9 cellular contexts compared by ENCODE assay signal in genomic region chr12:49108958-49109404, GRCh38. TPM values are rescaled to one million over a fixed set of nuclear protein-coding genes. Genes with fewer than 3 reads are reported as not detected.
DNase-seq lines count a peak whose midpoint lies in the region; ATAC-seq, FAIRE-seq and TF ChIP-seq lines count a peak whose summit lies in the region.
"Had no signal": no experiment of that assay in that cellular context is flagged by ENCODE, and none has a peak within 500 bp of the region (broad histone marks: within the 10 kb centered on the region; RNA-seq: fewer than 3 reads in every experiment).

No MANE protein-coding gene starts in this region.

- CTCF ChIA-PET in GM12878 (lab: Yijun Ruan, JAX) = interaction anchor here (0.7 to 10.9 kb wide), 15 partner anchors 10 to 206 kb away, joined by 3 to 118 read pairs (median 7); partner anchors contain the start of genes DHH, RHEBL1 and TUBA1B

- no peaks in the 10 kb centered on the region for H3K27me3 ChIP-seq in GM12878 (replicated peaks in 1 of 2; ENCODE audit: control insufficient read depth in 2 of 2, insufficient read depth in 2 of 2, low read length in 1 of 2)
- no peaks in the 10 kb centered on the region for H3K27me3 ChIP-seq in testis

- peaks cover 9% of the 10 kb centered on the region for H3K79me2 ChIP-seq in GM12878 (ENCODE audit: control insufficient read depth, insufficient read depth, low read length)

- intact Hi-C loops in GM12878 (cut with micrococcal nuclease; ENCODE audit: unreplicated experiment) = no loop called here
- intact Hi-C loops in testis (cut with DNase I; ENCODE audit: low total_unique reads) = no loop called here

- no peaks in the 10 kb centered on the region for H3K9me3 Mint-ChIP-seq in activated naive CD4-positive, alpha-beta T cell treated with anti-CD3 and anti-CD28 coated beads, Interleukin-2, amount 50 U/mL, for 24 hours

- H3K4me3 Mint-ChIP-seq in activated naive CD4-positive, alpha-beta T cell treated with anti-CD3 and anti-CD28 coated beads, Interleukin-2, amount 50 U/mL, for 24 hours = peak overlapping the region; percentile 98

- H3K27ac ChIP-seq in GM12878 (ENCODE audit: control insufficient read depth, insufficient read depth) (no peak overlapping the region), testis (peak overlapping the region; percentile 94 to 97)

- no peak for ATAC-seq in GM12878
- peak; percentile 52 for ATAC-seq in left lobe of liver
- ATAC-seq in esophagus mucosa = no peak

- 83% methylated on average over 4 of the region's 4 CpGs for WGBS in GM12878 (ENCODE audit: insufficient coverage, insufficient replicate concordance, low lambda C conversion rate, missing lambda C conversion rate)
- WGBS in testis, 2 donors = 10 to 21% methylated on average over 4 of the region's 4 CpGs

- SMC1A ChIA-PET in GM12878 (lab: Charles Lee; ENCODE audit: uncharacterized antibody, unreplicated experiment) = interaction anchor here (1.1 to 3.0 kb wide), 5 partner anchors 10 to 39 kb away, joined by 3 to 12 read pairs (median 5); partner anchors contain the start of gene RHEBL1

- peaks cover 39% of the 10 kb centered on the region for H3K4me1 Mint-ChIP-seq in activated naive CD4-positive, alpha-beta T cell treated with anti-CD3 and anti-CD28 coated beads, Interleukin-2, amount 50 U/mL, for 24 hours

- no peaks in the 10 kb centered on the region for H4K20me1 ChIP-seq in GM12878 (ENCODE audit: control insufficient read depth, insufficient read depth)

- DNase-seq in activated naive CD4-positive, alpha-beta T cell treated with Interleukin-2 at 50 U/mL for 16 hours = no peak
- DNase-seq in GM12878 (ENCODE audit: low read depth, low spot score) (no peak), left lobe of liver (ENCODE audit: low spot score) (peak; percentile 70), testis (peak; percentile 90), SW480 (ENCODE audit: low spot score) (no peak)
- no peak for DNase-seq in activated naive CD4-positive, alpha-beta T cell treated with anti-CD3 and anti-CD28 coated beads, Interleukin-2, amount 50 U/mL, for 16 hours

- H3K36me3 Mint-ChIP-seq in activated naive CD4-positive, alpha-beta T cell treated with anti-CD3 and anti-CD28 coated beads, Interleukin-2, amount 50 U/mL, for 24 hours = no peaks in the 10 kb centered on the region

- no TSS peak for BruUV-seq in GM12878 (replicated peaks; lab: Mats Ljungman, UMichigan)

- no peak for TF ChIP-seq RAD21 in GM12878 (IDR thresholded peaks at IDR 0.05; ENCODE audit: insufficient read depth, low read depth, low read length)

- TF ChIP-seq POLR2A in GM12878 (IDR thresholded peaks at IDR 0.05; ENCODE audit: low read depth, low read length) (no peak), testis (IDR thresholded peaks at IDR 0.05) (no peak)

- TF ChIP-seq CTCF in GM12878 (IDR thresholded peaks at IDR 0.05 in 2 of 3, conservative IDR thresholded peaks at IDR 0.05 in 1 of 3; ENCODE audit: control insufficient read depth in 2 of 3, extremely low read depth in 1 of 3, insufficient read depth in 1 of 3, low read depth in 3 of 3, low read length in 3 of 3) (no peak), testis (IDR thresholded peaks at IDR 0.05) (no peak)

- peak overlapping the region; percentile 97 for H3K4me2 ChIP-seq in GM12878 (ENCODE audit: control insufficient read depth, insufficient read depth)

- H3K4me1 ChIP-seq in GM12878 (ENCODE audit: control insufficient read depth, insufficient read depth, low read length) (peaks cover 13% of the 10 kb centered on the region), testis (peaks cover 35% of the 10 kb centered on the region)

- FAIRE-seq in GM12878 (lab: Jason Lieb, UNC) = peak; percentile 62
- FAIRE-seq: bronchial epithelial cell had no signal

- no peak for TF ChIP-seq EP300 in GM12878 (IDR thresholded peaks at IDR 0.05; ENCODE audit: borderline replicate concordance in 1 of 2, control insufficient read depth in 1 of 2, low read depth in 2 of 2, low read length in 2 of 2)

- peaks cover 0 to 4% of the 10 kb centered on the region in 2 experiments; a peak in 1 of 4 replicates for H3K36me3 ChIP-seq in GM12878 (ENCODE audit: control insufficient read depth in 2 of 2, insufficient read depth in 2 of 2, low read length in 1 of 2)
- H3K36me3 ChIP-seq in testis (ENCODE audit: low read depth, missing control alignments) = no peaks in the 10 kb centered on the region

- H3K27me3 Mint-ChIP-seq in activated naive CD4-positive, alpha-beta T cell treated with anti-CD3 and anti-CD28 coated beads, Interleukin-2, amount 50 U/mL, for 24 hours = no peaks in the 10 kb centered on the region

- H3K9ac ChIP-seq in GM12878 (ENCODE audit: control insufficient read depth, insufficient read depth, low read length) = no peak overlapping the region; the same call in 1 of the 2 replicates

- RAD21 ChIA-PET in GM12878 (lab: Charles Lee; ENCODE audit: unreplicated experiment) = interaction anchor here (1.0 to 3.5 kb wide), 4 partner anchors 21 to 112 kb away, joined by 5 to 18 read pairs (median 8); partner anchors contain the start of gene TUBA1B

- H2AFZ ChIP-seq in GM12878 (ENCODE audit: control insufficient read depth, low read depth, low read length) = no peak overlapping the region

- H3K9me3 ChIP-seq in GM12878 (replicated peaks; ENCODE audit: control insufficient read depth, insufficient read depth, low read length) = no peaks in the 10 kb centered on the region
- H3K9me3 ChIP-seq in testis = no peaks in the 10 kb centered on the region

- H3K4me3 ChIP-seq in GM12878 (peak overlapping the region; percentile 87; the same call in 1 of the 2 replicates), testis (peak overlapping the region in 1 of 2 donors; percentile 99)

- in situ Hi-C loops in GM12878 (cut with MboI) = no loop called here

- POLR2A ChIA-PET in GM12878 (lab: Charles Lee) = interaction anchor here (0.5 to 3.5 kb wide), 11 partner anchors 11 to 362 kb away, joined by 3 to 48 read pairs (median 4); partner anchors contain the start of genes DHH, RHEBL1 and TUBA1B

- peak overlapping the region; percentile 89 for H3K27ac Mint-ChIP-seq in activated naive CD4-positive, alpha-beta T cell treated with anti-CD3 and anti-CD28 coated beads, Interleukin-2, amount 50 U/mL, for 24 hours

RNA-seq across cellular contexts. Expression of gene LMBR1L, which starts 1.7 kb away (rescaled TPM):
- total RNA-seq in GM12878 (2013; cell fraction: nucleolus; rRNA removed) = 127 and 140 TPM in 2 replicates
- total RNA-seq in GM12878 (2014; rRNA removed) (19.8 and 22.0 TPM in 2 replicates), GM12878 (2014; rRNA removed; fragmentation: Illumina TruSeq; extraction: Trizol) (11.8 and 13.5 TPM in 2 replicates), GM12878 (2021) (22.1 and 24.9 TPM in 2 replicates), left lobe of liver (17.7 TPM), testis (100 to 1,000 TPM; 223 to 265 TPM), esophagus mucosa (24.4 TPM)
- polyA plus RNA-seq in GM12878 (2011; ENCODE audit: low read depth) = 21.9 TPM
- polyA plus RNA-seq in GM12878 (2011; rRNA removed) (34.2 and 42.6 TPM in 2 replicates), GM12878 (2014; fragmentation: Illumina TruSeq; extraction: Trizol) (23.2 and 25.9 TPM in 2 replicates), GM12878 (2014; fragmentation: Nextera tagmentation; extraction: Ambion mirVana) (1 to 10 TPM; 2.1 to 2.8 TPM), GM12878 (2014; rRNA removed) (22.4 and 24.7 TPM in 2 replicates), GM12878 (2016; fragmentation: Nextera tagmentation; extraction: Ambion mirVana) (10 to 100 TPM; 18.0 to 20.3 TPM), testis (ENCODE audit: insufficient read depth, low read depth, low replicate concordance) (178 TPM)
- 31.5 and 44.0 TPM in 2 replicates for polyA plus RNA-seq in GM12878 (2011; cell fraction: cytosol; rRNA removed)
- 202 and 308 TPM in 2 replicates for polyA plus RNA-seq in GM12878 (2011; cell fraction: nucleus; rRNA removed)
- 41.1 and 42.3 TPM in 2 replicates for polyA plus RNA-seq in GM12878 (2012)
- 43.9 and 52.4 TPM in 2 replicates for polyA minus RNA-seq in GM12878 (2011; rRNA and poly(A)+ RNA removed)
- polyA minus RNA-seq in GM12878 (2011; cell fraction: cytosol; rRNA and poly(A)+ RNA removed) = 14.8 and 18.7 TPM in 2 replicates
- polyA minus RNA-seq in GM12878 (2011; cell fraction: nucleus; rRNA and poly(A)+ RNA removed) = 60.1 and 63.5 TPM in 2 replicates

RNA-seq across cellular contexts. Expression of gene DHH, which starts 14.4 kb away (rescaled TPM):
- 0.15 and 0.22 TPM in 2 replicates for total RNA-seq in GM12878 (2013; cell fraction: nucleolus; rRNA removed)
- total RNA-seq in GM12878 (2014; rRNA removed) (not detected in 2 replicates), GM12878 (2014; rRNA removed; fragmentation: Illumina TruSeq; extraction: Trizol) (0.05 TPM in 1 of 2 replicates, not detected in the other), GM12878 (2021) (not detected in 2 replicates), left lobe of liver (not detected), testis (100 to 1,000 TPM in 1 of 2 donors, 10 to 100 TPM in 1; 97.6 to 148 TPM), esophagus mucosa (0.12 TPM)
- not detected for polyA plus RNA-seq in GM12878 (2011; ENCODE audit: low read depth)
- polyA plus RNA-seq in GM12878 (2011; rRNA removed) (0.01 TPM in 1 of 2 replicates, not detected in the other), GM12878 (2014; fragmentation: Illumina TruSeq; extraction: Trizol) (not detected in 2 replicates), GM12878 (2014; fragmentation: Nextera tagmentation; extraction: Ambion mirVana) (not detected), GM12878 (2014; rRNA removed) (0.11 TPM in 1 of 2 replicates, not detected in the other), GM12878 (2016; fragmentation: Nextera tagmentation; extraction: Ambion mirVana) (not detected), testis (ENCODE audit: insufficient read depth, low read depth, low replicate concordance) (40.0 TPM)
- not detected in 2 replicates for polyA plus RNA-seq in GM12878 (2011; cell fraction: cytosol; rRNA removed)
- polyA plus RNA-seq in GM12878 (2011; cell fraction: nucleus; rRNA removed) = 0.03 and 0.06 TPM in 2 replicates
- not detected in 2 replicates for polyA plus RNA-seq in GM12878 (2012)
- not detected in 2 replicates for polyA minus RNA-seq in GM12878 (2011; rRNA and poly(A)+ RNA removed)
- polyA minus RNA-seq in GM12878 (2011; cell fraction: cytosol; rRNA and poly(A)+ RNA removed) = not detected in 2 replicates
- polyA minus RNA-seq in GM12878 (2011; cell fraction: nucleus; rRNA and poly(A)+ RNA removed) = under 0.01 TPM in 1 of 2 replicates, not detected in the other
- total RNA-seq: bronchial epithelial cell had no signal

RNA-seq across cellular contexts. Expression of gene TUBA1B, which starts 22.2 kb away (rescaled TPM):
- 249 and 258 TPM in 2 replicates for total RNA-seq in GM12878 (2013; cell fraction: nucleolus; rRNA removed)
- total RNA-seq in GM12878 (2014; rRNA removed) = 3,981 and 4,275 TPM in 2 replicates
- total RNA-seq in GM12878 (2014; rRNA removed; fragmentation: Illumina TruSeq; extraction: Trizol) = 2,309 and 2,328 TPM in 2 replicates
- 2,549 and 2,597 TPM in 2 replicates for total RNA-seq in GM12878 (2021)
- polyA plus RNA-seq in GM12878 (2011; ENCODE audit: low read depth) = 1,047 TPM
- 2,835 and 4,712 TPM in 2 replicates for polyA plus RNA-seq in GM12878 (2011; rRNA removed)
- polyA plus RNA-seq in GM12878 (2011; cell fraction: cytosol; rRNA removed) = 6,091 and 6,711 TPM in 2 replicates
- 1,620 and 2,226 TPM in 2 replicates for polyA plus RNA-seq in GM12878 (2011; cell fraction: nucleus; rRNA removed)
- polyA plus RNA-seq in GM12878 (2012) = 928 and 1,221 TPM in 2 replicates
- 4,423 and 4,647 TPM in 2 replicates for polyA plus RNA-seq in GM12878 (2014; fragmentation: Illumina TruSeq; extraction: Trizol)
- polyA plus RNA-seq in GM12878 (2014; fragmentation: Nextera tagmentation; extraction: Ambion mirVana) = 1,000 to 10,000 TPM; 2,848 to 3,323 TPM
- polyA plus RNA-seq in GM12878 (2014; rRNA removed) = 3,699 TPM in 2 replicates
- polyA plus RNA-seq in GM12878 (2016; fragmentation: Nextera tagmentation; extraction: Ambion mirVana) = 1,000 to 10,000 TPM; 3,405 to 3,731 TPM
- 3,538 and 4,663 TPM in 2 replicates for polyA minus RNA-seq in GM12878 (2011; rRNA and poly(A)+ RNA removed)
- 798 and 980 TPM in 2 replicates for polyA minus RNA-seq in GM12878 (2011; cell fraction: cytosol; rRNA and poly(A)+ RNA removed)
- 484 and 841 TPM in 2 replicates for polyA minus RNA-seq in GM12878 (2011; cell fraction: nucleus; rRNA and poly(A)+ RNA removed)
- total RNA-seq in left lobe of liver = 144 TPM
- total RNA-seq in testis = 1,000 to 10,000 TPM in 1 of 2 donors, 100 to 1,000 TPM in 1; 642 to 1,178 TPM
- polyA plus RNA-seq in testis (ENCODE audit: insufficient read depth, low read depth, low replicate concordance) = 894 TPM
- total RNA-seq in esophagus mucosa = 536 TPM

RNA-seq across cellular contexts. Expression of gene RHEBL1, which starts 39.2 kb away (rescaled TPM):
- 1.9 and 3.7 TPM in 2 replicates for total RNA-seq in GM12878 (2013; cell fraction: nucleolus; rRNA removed)
- total RNA-seq in GM12878 (2014; rRNA removed) (8.7 and 11.0 TPM in 2 replicates), GM12878 (2014; rRNA removed; fragmentation: Illumina TruSeq; extraction: Trizol) (5.9 and 6.4 TPM in 2 replicates), GM12878 (2021) (7.2 and 7.9 TPM in 2 replicates), left lobe of liver (0.18 TPM), testis (1 to 10 TPM; 1.7 to 5.9 TPM), esophagus mucosa (0.44 TPM)
- 3.8 TPM for polyA plus RNA-seq in GM12878 (2011; ENCODE audit: low read depth)
- polyA plus RNA-seq in GM12878 (2011; rRNA removed) (13.1 and 15.3 TPM in 2 replicates), GM12878 (2014; fragmentation: Illumina TruSeq; extraction: Trizol) (5.5 and 6.2 TPM in 2 replicates), GM12878 (2014; fragmentation: Nextera tagmentation; extraction: Ambion mirVana) (10 to 100 TPM; 17.9 to 18.7 TPM), GM12878 (2014; rRNA removed) (9.2 and 11.1 TPM in 2 replicates), GM12878 (2016; fragmentation: Nextera tagmentation; extraction: Ambion mirVana) (10 to 100 TPM; 13.0 to 14.5 TPM), testis (ENCODE audit: insufficient read depth, low read depth, low replicate concordance) (1.5 TPM)
- 14.7 and 20.5 TPM in 2 replicates for polyA plus RNA-seq in GM12878 (2011; cell fraction: cytosol; rRNA removed)
- 17.4 and 22.9 TPM in 2 replicates for polyA plus RNA-seq in GM12878 (2011; cell fraction: nucleus; rRNA removed)
- polyA plus RNA-seq in GM12878 (2012) = 6.2 and 6.8 TPM in 2 replicates
- 10.1 and 13.0 TPM in 2 replicates for polyA minus RNA-seq in GM12878 (2011; rRNA and poly(A)+ RNA removed)
- 3.5 and 4.5 TPM in 2 replicates for polyA minus RNA-seq in GM12878 (2011; cell fraction: cytosol; rRNA and poly(A)+ RNA removed)
- 4.4 and 5.3 TPM in 2 replicates for polyA minus RNA-seq in GM12878 (2011; cell fraction: nucleus; rRNA and poly(A)+ RNA removed)

RNA-seq across cellular contexts. Expression of gene KMT2D, which starts 48.4 kb away (rescaled TPM):
- 68.5 and 83.4 TPM in 2 replicates for total RNA-seq in GM12878 (2013; cell fraction: nucleolus; rRNA removed)
- total RNA-seq in GM12878 (2014; rRNA removed) (10.7 and 13.3 TPM in 2 replicates), GM12878 (2014; rRNA removed; fragmentation: Illumina TruSeq; extraction: Trizol) (9.6 and 10.8 TPM in 2 replicates), GM12878 (2021) (57.9 and 71.5 TPM in 2 replicates), left lobe of liver (44.8 TPM), testis (100 to 1,000 TPM; 148 to 169 TPM), esophagus mucosa (48.2 TPM)
- polyA plus RNA-seq in GM12878 (2011; ENCODE audit: low read depth) = 9.2 TPM
- polyA plus RNA-seq in GM12878 (2011; rRNA removed) (4.6 and 7.9 TPM in 2 replicates), GM12878 (2014; fragmentation: Illumina TruSeq; extraction: Trizol) (39.7 and 45.6 TPM in 2 replicates), GM12878 (2014; fragmentation: Nextera tagmentation; extraction: Ambion mirVana) (1 to 10 TPM in 1 of 2 experiments, under 1 TPM in 1; 0.51 to 1.2 TPM), GM12878 (2014; rRNA removed) (32.7 and 33.8 TPM in 2 replicates), GM12878 (2016; fragmentation: Nextera tagmentation; extraction: Ambion mirVana) (10 to 100 TPM; 10.1 to 10.6 TPM), testis (ENCODE audit: insufficient read depth, low read depth, low replicate concordance) (67.1 TPM)
- polyA plus RNA-seq in GM12878 (2011; cell fraction: cytosol; rRNA removed) = 9.5 and 10.4 TPM in 2 replicates
- polyA plus RNA-seq in GM12878 (2011; cell fraction: nucleus; rRNA removed) = 51.4 and 63.1 TPM in 2 replicates
- polyA plus RNA-seq in GM12878 (2012) = 21.0 and 22.3 TPM in 2 replicates
- polyA minus RNA-seq in GM12878 (2011; rRNA and poly(A)+ RNA removed) = 15.4 and 17.8 TPM in 2 replicates
- 25.7 and 28.3 TPM in 2 replicates for polyA minus RNA-seq in GM12878 (2011; cell fraction: cytosol; rRNA and poly(A)+ RNA removed)
- polyA minus RNA-seq in GM12878 (2011; cell fraction: nucleus; rRNA and poly(A)+ RNA removed) = 13.2 and 31.3 TPM in 2 replicates

Comparison
In these comparisons a context has a peak if more than half of its experiments do, and no peak if none do; other contexts are left out.
1. DNase-seq: peak in left lobe of liver (single experiment) and testis (single experiment); none in activated naive CD4-positive, alpha-beta T cell treated with Interleukin-2 at 50 U/mL for 16 hours (single experiment), GM12878 (single experiment), SW480 (single experiment) and activated naive CD4-positive, alpha-beta T cell treated with anti-CD3 and anti-CD28 coated beads, Interleukin-2, amount 50 U/mL, for 16 hours (single experiment).
2. RNA of gene DHH, which starts 14.4 kb away (total RNA-seq): 97.6 to 148 TPM in testis; 0.12 TPM in esophagus mucosa (single experiment), 0.05 to 0.22 TPM in GM12878 and not detected in left lobe of liver (single experiment); every median in the first group is over 10 times any median in the second.